ENCODE assay signal across 15 cellular contexts in genomic region chr12:1706284-1707016, GRCh38. TPM values are rescaled to one million over a fixed set of nuclear protein-coding genes. Genes with fewer than 3 reads are reported as not detected.
DNase-seq lines count a peak whose midpoint lies in the region; ATAC-seq and TF ChIP-seq lines count a peak whose summit lies in the region.
"Had no signal": no experiment of that assay in that cellular context is flagged by ENCODE, and none has a peak within 500 bp of the region (broad histone marks: within the 10 kb centered on the region; RNA-seq: fewer than 3 reads in every experiment).

No MANE protein-coding gene starts in this region.

- no peaks in the 10 kb centered on the region for H3K27me3 Mint-ChIP-seq in activated naive CD4-positive, alpha-beta T cell treated with anti-CD3 and anti-CD28 coated beads for 36 hours (ENCODE audit: low read depth)

- in situ Hi-C loops in KBM-7 (cut with MboI; ENCODE audit: low pct_unique_long_range_greater_than_20kb, low sequenced_read_pairs): no loop called here

- H3K4me3 Mint-ChIP-seq in activated naive CD4-positive, alpha-beta T cell treated with anti-CD3 and anti-CD28 coated beads for 36 hours: no peak overlapping the region
- no peak overlapping the region for H3K4me3 Mint-ChIP-seq in stimulated activated effector memory CD8-positive, alpha-beta T cell treated with anti-CD3 and anti-CD28 coated beads, Interleukin-12 subunit alpha, Interleukin-12 subunit beta, amount 100 ng/mL, for 72 hours
- H3K4me3 Mint-ChIP-seq: activated T-helper 1 cell treated with anti-CD3 and anti-CD28 coated beads, Interleukin-12 subunit alpha, Interleukin-12 subunit beta, Interleukin-2, Interleukin-4 antibody, amounts not matched to agents 30 ng/mL and 10 ng/mL and 1 ng/mL, durations not matched to agents 14 hours and 24 hours and 36 hours had no signal

- no peak for ATAC-seq in stimulated activated effector memory CD8-positive, alpha-beta T cell treated with anti-CD3 and anti-CD28 coated beads, Interleukin-12 subunit alpha, Interleukin-12 subunit beta, amount 100 ng/mL, for 72 hours
- no peak for ATAC-seq in GM21360 (IDR thresholded peaks at IDR 0.05; ENCODE audit: unreplicated experiment)

- H3K9me3 Mint-ChIP-seq in activated naive CD4-positive, alpha-beta T cell treated with anti-CD3 and anti-CD28 coated beads for 36 hours: no peaks in the 10 kb centered on the region
- no peaks in the 10 kb centered on the region for H3K9me3 Mint-ChIP-seq in stimulated activated effector memory CD8-positive, alpha-beta T cell treated with anti-CD3 and anti-CD28 coated beads, Interleukin-12 subunit alpha, Interleukin-12 subunit beta, amount 100 ng/mL, for 72 hours

- peak; percentile 9 for DNase-seq in activated naive CD4-positive, alpha-beta T cell treated with anti-CD3 and anti-CD28 coated beads for 36 hours
- no peak for DNase-seq in activated naive CD4-positive, alpha-beta T cell treated with Interleukin-2 at 50 U/mL for 16 hours
- DNase-seq in NAMALWA (ENCODE audit: low spot score): peak; percentile 35
- DNase-seq in erythroblast (lab: John Stamatoyannopoulos, UW): peak; percentile 38 to 47
- DNase-seq in stimulated activated effector memory CD8-positive, alpha-beta T cell treated with anti-CD3 and anti-CD28 coated beads, Interleukin-12 subunit alpha, Interleukin-12 subunit beta, amount 100 ng/mL, for 72 hours (ENCODE audit: low spot score in 2 of 2): no peak
- DNase-seq in foreskin melanocyte: no peak
- DNase-seq in KBM-7: no peak
- DNase-seq: activated CD4-positive, CD25-positive, alpha-beta regulatory T cell treated with anti-CD3 and anti-CD28 coated beads, Interleukin-2, amount 50 U/mL, for 72 hours; DMS53; midbrain; NCI-H1048; NCI-H2227 treated with DMSO at 0.1 percent for 48 hours; SK-N-SH had no signal

- no peak overlapping the region for H3K27ac Mint-ChIP-seq in activated naive CD4-positive, alpha-beta T cell treated with anti-CD3 and anti-CD28 coated beads for 36 hours
- H3K27ac Mint-ChIP-seq in stimulated activated effector memory CD8-positive, alpha-beta T cell treated with anti-CD3 and anti-CD28 coated beads, Interleukin-12 subunit alpha, Interleukin-12 subunit beta, amount 100 ng/mL, for 72 hours: peak overlapping the region; percentile 23
- H3K27ac Mint-ChIP-seq: activated T-helper 1 cell treated with anti-CD3 and anti-CD28 coated beads, Interleukin-12 subunit alpha, Interleukin-12 subunit beta, Interleukin-2, Interleukin-4 antibody, amounts not matched to agents 30 ng/mL and 10 ng/mL and 1 ng/mL, durations not matched to agents 14 hours and 24 hours and 36 hours had no signal

- H3K36me3 Mint-ChIP-seq in activated naive CD4-positive, alpha-beta T cell treated with anti-CD3 and anti-CD28 coated beads for 36 hours (ENCODE audit: low read depth): peaks cover 6% of the 10 kb centered on the region
- H3K36me3 Mint-ChIP-seq in stimulated activated effector memory CD8-positive, alpha-beta T cell treated with anti-CD3 and anti-CD28 coated beads, Interleukin-12 subunit alpha, Interleukin-12 subunit beta, amount 100 ng/mL, for 72 hours: peaks cover 14% of the 10 kb centered on the region

- TF ChIP-seq POLR2A in erythroblast (IDR thresholded peaks at IDR 0.05; ENCODE audit: low read length): no peak

- intact Hi-C loops in activated naive CD4-positive, alpha-beta T cell treated with anti-CD3 and anti-CD28 coated beads for 36 hours (cut with micrococcal nuclease): loop anchor here (2.0 kb wide), 1 partner anchor 16 kb away; the partner anchor contains the start of gene ADIPOR2

- peaks cover 58% of the 10 kb centered on the region for H3K4me1 Mint-ChIP-seq in activated naive CD4-positive, alpha-beta T cell treated with anti-CD3 and anti-CD28 coated beads for 36 hours (ENCODE audit: low read depth)
- H3K4me1 Mint-ChIP-seq in stimulated activated effector memory CD8-positive, alpha-beta T cell treated with anti-CD3 and anti-CD28 coated beads, Interleukin-12 subunit alpha, Interleukin-12 subunit beta, amount 100 ng/mL, for 72 hours: peaks cover 46% of the 10 kb centered on the region

- CTCF ChIA-PET in activated naive CD4-positive, alpha-beta T cell treated with anti-CD3 and anti-CD28 coated beads for 36 hours (lab: Charles Lee): no interaction called here

RNA-seq across cellular contexts. Expression of gene ADIPOR2, which starts 15.6 kb away (rescaled TPM):
- 10 to 100 TPM; 31.1 to 34.8 TPM for total RNA-seq in activated naive CD4-positive, alpha-beta T cell treated with anti-CD3 and anti-CD28 coated beads for 36 hours

Comparison
In these comparisons a context has a peak if more than half of its experiments do, and no peak if none do; other contexts are left out.
1. DNase-seq: peak in activated naive CD4-positive, alpha-beta T cell treated with anti-CD3 and anti-CD28 coated beads for 36 hours (single experiment), NAMALWA (single experiment) and erythroblast (2 of 2); none in activated naive CD4-positive, alpha-beta T cell treated with Interleukin-2 at 50 U/mL for 16 hours (single experiment), stimulated activated effector memory CD8-positive, alpha-beta T cell treated with anti-CD3 and anti-CD28 coated beads, Interleukin-12 subunit alpha, Interleukin-12 subunit beta, amount 100 ng/mL, for 72 hours (0 of 2), foreskin melanocyte (single experiment) and KBM-7 (single experiment).